In genomic region chr20:25453035-25453810, GRCh38 we compare ENCODE assay signal across 12 cellular contexts.
DNase-seq lines count a peak whose midpoint lies in the region; ATAC-seq and TF ChIP-seq lines count a peak whose summit lies in the region.
"Had no signal": no experiment of that assay in that cellular context is flagged by ENCODE, and none has a peak within 500 bp of the region (broad histone marks: within the 10 kb centered on the region; RNA-seq: fewer than 3 reads in every experiment).

No MANE protein-coding gene starts in this region.

- DNase-seq in DMS79 treated with DMSO at 0.1 percent for 48 hours (lab: John Stamatoyannopoulos, UW) (peak; percentile 70), T1000 (lab: John Stamatoyannopoulos, UW) (peak; percentile 3), kidney glomerular epithelial cell (lab: John Stamatoyannopoulos, UW) (peak; percentile 42), AG08396 (ENCODE audit: low spot score) (no peak)
- no peak for DNase-seq in activated naive CD4-positive, alpha-beta T cell (lab: John Stamatoyannopoulos, UW)
- DNase-seq: activated T-cell treated with anti-CD3 and anti-CD28 coated beads for 4 hours, DND-41, hypothalamus, T-helper 9 cell had no signal

- no peak for TF ChIP-seq RAD21 in Ishikawa (IDR thresholded peaks at IDR 0.05; ENCODE audit: low read depth)

- TF ChIP-seq EP300 in Ishikawa (IDR thresholded peaks at IDR 0.05; ENCODE audit: borderline replicate concordance), result no peak

- ATAC-seq in HG02885 (IDR thresholded peaks at IDR 0.05; ENCODE audit: poor library complexity, unreplicated experiment) (no peak), HG02763 (IDR thresholded peaks at IDR 0.05; ENCODE audit: unreplicated experiment) (no peak)

TF ChIP-seq in Ishikawa, 13 proteins besides CTCF, POLR2A, EP300 and RAD21:
- no peak for TF ChIP-seq TEAD4 (IDR thresholded peaks at IDR 0.05)
- peak; percentile 36; the same call in 1 of the 2 replicates for TF ChIP-seq NFIC (IDR thresholded peaks at IDR 0.05)
TF ChIP-seq in Ishikawa: peak in this region for 1.

Comparison
In these comparisons a context has a peak if more than half of its experiments do, and no peak if none do; other contexts are left out.
1. DNase-seq: peak in DMS79 treated with DMSO at 0.1 percent for 48 hours (single experiment), T1000 (single experiment) and kidney glomerular epithelial cell (single experiment); none in activated naive CD4-positive, alpha-beta T cell (0 of 4) and AG08396 (single experiment).